ENCODE assay signal across 36 cellular contexts in the genomic region with DNA sequence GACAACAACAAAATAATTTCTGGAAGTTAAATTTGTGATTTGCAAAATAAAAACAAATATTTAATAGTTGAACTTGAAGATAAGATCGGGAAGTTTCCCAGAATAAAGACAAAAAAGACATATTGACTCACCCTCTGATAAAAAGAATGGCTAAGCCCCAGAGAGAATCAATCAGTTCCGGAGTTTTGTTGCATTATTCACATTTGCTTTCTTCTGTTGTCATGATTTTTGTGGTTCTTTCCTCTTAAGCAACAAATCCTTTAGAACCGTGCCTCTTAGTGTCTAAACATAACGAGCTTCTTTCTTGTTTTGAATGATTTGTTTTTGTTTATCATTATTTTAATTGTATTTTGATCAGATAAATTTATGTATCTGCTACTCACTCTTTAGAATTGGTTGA.
DNase-seq lines count a peak whose midpoint lies in the region; ATAC-seq, FAIRE-seq and TF ChIP-seq lines count a peak whose summit lies in the region.
"Had no signal": no experiment of that assay in that cellular context is flagged by ENCODE, and none has a peak within 500 bp of the region (broad histone marks: within the 10 kb centered on the region; RNA-seq: fewer than 3 reads in every experiment).

No MANE protein-coding gene starts in this region.

- peaks cover 63 to 67% of the 10 kb centered on the region in 2 donors for H3K27me3 Mint-ChIP-seq in effector memory CD8-positive, alpha-beta T cell

- H3K27me3 ChIP-seq in A673 (replicated peaks; ENCODE audit: insufficient read depth, low read depth, low read length, poor library complexity) (no peaks in the 10 kb centered on the region), PC-3 (ENCODE audit: low read length) (no peaks in the 10 kb centered on the region), HepG2 (ENCODE audit: control insufficient read depth in 1 of 2, insufficient read depth in 2 of 2, low read length in 2 of 2) (peaks cover 0 to 18% of the 10 kb centered on the region in 2 experiments; a peak in 3 of 5 replicates)
- H3K27me3 ChIP-seq: cardiac muscle cell, gastroesophageal sphincter, hepatocyte had no signal

- no peak for TF ChIP-seq RAD21 in HepG2 (CRISPR knock-in tag; IDR thresholded peaks at IDR 0.05)

- H3F3A ChIP-seq in PC-3 (ENCODE audit: low read length, unreplicated experiment), result no peaks in the 10 kb centered on the region

- H4K20me1 ChIP-seq in PC-3 (ENCODE audit: low read length), result no peaks in the 10 kb centered on the region
- H4K20me1 ChIP-seq in HepG2 (ENCODE audit: insufficient read depth, low read length), result no peaks in the 10 kb centered on the region

- H3K9me3 ChIP-seq in A673 (ENCODE audit: low read depth, low read length, poor library complexity, severe bottlenecking) (no peaks in the 10 kb centered on the region), PC-3 (ENCODE audit: low read length) (no peaks in the 10 kb centered on the region), HepG2 (ENCODE audit: low read length) (no peaks in the 10 kb centered on the region)
- H3K9me3 ChIP-seq: lower lobe of right lung had no signal

- no peak for TF ChIP-seq CTCF in A673 (conservative IDR thresholded peaks at IDR 0.05; ENCODE audit: low read depth, low read length)
- no peak for TF ChIP-seq CTCF in PC-3 (conservative IDR thresholded peaks at IDR 0.05; ENCODE audit: low read depth, low read length)
- TF ChIP-seq CTCF in HepG2 (CRISPR knock-in tag; IDR thresholded peaks at IDR 0.05), result no peak

- no peaks in the 10 kb centered on the region for H3K9me2 ChIP-seq in PC-3 (replicated peaks; ENCODE audit: low read length)

- H2AFZ ChIP-seq in PC-3 (ENCODE audit: low read length) (0 out of 2 replicates have a peak overlapping the region, but pooled peaks have one; percentile 13), HepG2 (ENCODE audit: low read length) (no peak overlapping the region)
- H2AFZ ChIP-seq: hepatocyte, PC-9 had no signal

- H3K27ac ChIP-seq in A673 (ENCODE audit: low read depth, low read length, poor library complexity, severe bottlenecking) (no peak overlapping the region), PC-3 (ENCODE audit: low read length) (no peak overlapping the region), HepG2 (ENCODE audit: extremely low read length, insufficient read depth, low read length) (no peak overlapping the region)
- H3K27ac ChIP-seq: cardiac muscle cell, gastroesophageal sphincter, hepatocyte, lower lobe of right lung, PC-9 had no signal

- peak; percentile 8 for FAIRE-seq in HepG2 (lab: Jason Lieb, UNC)
- FAIRE-seq: colon, H54, HTR-8/SVneo, K562 had no signal

- no peaks in the 10 kb centered on the region for H3K36me3 Mint-ChIP-seq in effector memory CD8-positive, alpha-beta T cell (ENCODE audit: insufficient read depth)
- H3K36me3 Mint-ChIP-seq: activated naive CD4-positive, alpha-beta T cell treated with anti-CD3 and anti-CD28 coated beads, Interleukin-2, amount 50 U/mL, for 24 hours; CD8-positive, alpha-beta T cell; stimulated activated memory B cell treated with anti-CD40 and anti-IgM and Interleukin-4, amounts not matched to agents 10 μg/mL and 1 μg/mL and 100 μg/mL, for 72 hours; type B pancreatic cell had no signal

- TF ChIP-seq POLR2A in HepG2 (IDR thresholded peaks at IDR 0.05; ENCODE audit: insufficient read depth in 1 of 2, low read depth in 2 of 2, low read length in 2 of 2), result no peak

- in situ Hi-C loops in HepG2 (cut with HindIII; ENCODE audit: extremely low pct_ligation_motif_present, low pct_unique_long_range_greater_than_20kb), result no loop called here

- H3K4me3 ChIP-seq in A673 (ENCODE audit: low read depth, low read length, poor library complexity, severe bottlenecking), result no peak overlapping the region
- no peak overlapping the region for H3K4me3 ChIP-seq in PC-3 (ENCODE audit: low read length)
- H3K4me3 ChIP-seq in HepG2 (replicated peaks in 1 of 3; ENCODE audit: insufficient read depth in 1 of 3, low read depth in 2 of 3, low read length in 3 of 3), result no peak overlapping the region
- H3K4me3 ChIP-seq: cardiac muscle cell, gastroesophageal sphincter, hepatocyte, K562, lower lobe of right lung, PC-9 had no signal

- BruUV-seq in A673 (replicated peaks; lab: Mats Ljungman, UMichigan), result no TSS peak
- BruUV-seq in PC-3 (replicated peaks; lab: Mats Ljungman, UMichigan), result no TSS peak
- BruUV-seq in HepG2 (replicated peaks; lab: Mats Ljungman, UMichigan), result no TSS peak

- TF ChIP-seq EP300 in HepG2 (IDR thresholded peaks at IDR 0.05; ENCODE audit: low read depth in 2 of 2, low read length in 2 of 2) (peak in 1 of 2 experiments; percentile 15; a peak in 1 of 4 replicates), HepG2 (CRISPR knock-in tag; IDR thresholded peaks at IDR 0.05; ENCODE audit: borderline replicate concordance) (no peak)

- no peak overlapping the region for H3K27ac Mint-ChIP-seq in effector memory CD8-positive, alpha-beta T cell
- H3K27ac Mint-ChIP-seq: activated CD4-positive, alpha-beta T cell treated with anti-CD3 and anti-CD28 coated beads for 36 hours; activated CD8-positive, alpha-beta T cell treated with anti-CD3 and anti-CD28 coated beads, Interleukin-2, amount 10 ng/mL, durations not matched to agents 7 days and 5 days; activated naive CD4-positive, alpha-beta T cell treated with anti-CD3 and anti-CD28 coated beads, Interleukin-2, amount 50 U/mL, for 24 hours; B cell; CD8-positive, alpha-beta T cell; naive thymus-derived CD4-positive, alpha-beta T cell; stimulated activated memory B cell treated with anti-CD40 and anti-IgM and Interleukin-4, amounts not matched to agents 10 μg/mL and 1 μg/mL and 100 μg/mL, for 72 hours; T-helper 2 cell treated with Interferon-gamma antibody and Interleukin-4, amounts not matched to agents 5 μg/mL and 100 μg/mL, for 36 hours; type B pancreatic cell had no signal

- peaks cover 0 to 2% of the 10 kb centered on the region in 2 donors for H3K9me3 Mint-ChIP-seq in effector memory CD8-positive, alpha-beta T cell
- H3K9me3 Mint-ChIP-seq: stimulated activated memory B cell treated with anti-CD40 and anti-IgM and Interleukin-4, amounts not matched to agents 10 μg/mL and 1 μg/mL and 100 μg/mL, for 72 hours; T-helper 2 cell treated with Interferon-gamma antibody and Interleukin-4, amounts not matched to agents 5 μg/mL and 100 μg/mL, for 36 hours; type B pancreatic cell had no signal

- CTCF ChIA-PET in A673 (lab: Charles Lee) (no interaction called here), PC-3 (lab: Charles Lee) (no interaction called here), HepG2 (lab: Yijun Ruan, JAX; ENCODE audit: low intra/inter-chr PET ratio, low total read pairs) (no interaction called here)

- ATAC-seq in PC-3, result peak; percentile 46
- ATAC-seq in HepG2, result no peak
- ATAC-seq in GM18511 (IDR thresholded peaks at IDR 0.05; ENCODE audit: unreplicated experiment), result no peak
- ATAC-seq in effector memory CD8-positive, alpha-beta T cell (replicated peaks), result no peak
- no peak for ATAC-seq in HG03135 (IDR thresholded peaks at IDR 0.05; ENCODE audit: unreplicated experiment)
- ATAC-seq: activated CD4-positive, alpha-beta T cell treated with anti-CD3 and anti-CD28 coated beads for 36 hours; activated CD8-positive, alpha-beta T cell treated with anti-CD3 and anti-CD28 coated beads, Interleukin-2, amount 10 ng/mL, durations not matched to agents 7 days and 5 days; CD8-positive, alpha-beta T cell; gastroesophageal sphincter; K562; lower lobe of right lung; naive thymus-derived CD4-positive, alpha-beta T cell; stimulated activated memory B cell treated with anti-CD40 and anti-IgM and Interleukin-4, amounts not matched to agents 10 μg/mL and 1 μg/mL and 100 μg/mL, for 72 hours had no signal

- peak overlapping the region; percentile 11 for H3K4me2 ChIP-seq in PC-3 (ENCODE audit: low read length)
- no peak overlapping the region for H3K4me2 ChIP-seq in HepG2 (ENCODE audit: low read depth, low read length)
- H3K4me2 ChIP-seq: hepatocyte, PC-9 had no signal

- intact Hi-C loops in A673 (cut with micrococcal nuclease; ENCODE audit: unreplicated experiment) (no loop called here), PC-3 (cut with micrococcal nuclease) (loop anchor here (5.0 kb wide), 1 partner anchor 68 kb away; no protein-coding TSS in a partner anchor), HepG2 (cut with micrococcal nuclease; ENCODE audit: unreplicated experiment) (no loop called here)

- H3K4me3 Mint-ChIP-seq in effector memory CD8-positive, alpha-beta T cell, result no peak overlapping the region
- H3K4me3 Mint-ChIP-seq: activated CD4-positive, alpha-beta T cell treated with anti-CD3 and anti-CD28 coated beads for 36 hours; activated CD8-positive, alpha-beta T cell treated with anti-CD3 and anti-CD28 coated beads, Interleukin-2, amount 10 ng/mL, durations not matched to agents 7 days and 5 days; activated naive CD4-positive, alpha-beta T cell treated with anti-CD3 and anti-CD28 coated beads, Interleukin-2, amount 50 U/mL, for 24 hours; B cell; CD8-positive, alpha-beta T cell; naive thymus-derived CD4-positive, alpha-beta T cell; stimulated activated memory B cell treated with anti-CD40 and anti-IgM and Interleukin-4, amounts not matched to agents 10 μg/mL and 1 μg/mL and 100 μg/mL, for 72 hours; T-helper 2 cell treated with Interferon-gamma antibody and Interleukin-4, amounts not matched to agents 5 μg/mL and 100 μg/mL, for 36 hours; type B pancreatic cell had no signal

- DNase-seq in A673 (ENCODE audit: low spot score) (peak; percentile 81), PC-3 (peak; percentile 61), dedifferentiated amniotic fluid mesenchymal stem cell (ENCODE audit: extremely low spot score) (peak; percentile 43), HepG2 (ENCODE audit: low spot score) (no peak)
- no peak for DNase-seq in effector memory CD8-positive, alpha-beta T cell
- DNase-seq in activated naive CD4-positive, alpha-beta T cell treated with anti-CD3 and anti-CD28 coated beads, Interleukin-2, amount 50 U/mL, for 16 hours, result no peak
- DNase-seq: 8988T; activated CD4-positive, alpha-beta T cell treated with anti-CD3 and anti-CD28 coated beads for 36 hours; activated CD8-positive, alpha-beta T cell treated with anti-CD3 and anti-CD28 coated beads, Interleukin-2, amount 10 ng/mL, durations not matched to agents 7 days and 5 days; amygdala; CD8-positive, alpha-beta T cell; effector memory CD4-positive, alpha-beta T cell; lower lobe of right lung; MM.1S; naive thymus-derived CD4-positive, alpha-beta T cell; NCI-H1105 treated with DMSO at 0.1 percent for 48 hours; NCI-H187 treated with DMSO at 0.1 percent for 48 hours; NCI-H526; NK-92 treated with Interleukin-12 subunit alpha and Interleukin-12 subunit beta, amount 100 ng/mL, for 24 hours; PC-9; Right ventricle myocardium superior; substantia nigra had no signal

- H3K4me1 Mint-ChIP-seq in effector memory CD8-positive, alpha-beta T cell (ENCODE audit: low read depth in 2 of 2), result no peaks in the 10 kb centered on the region
- H3K4me1 Mint-ChIP-seq: activated CD4-positive, alpha-beta T cell treated with anti-CD3 and anti-CD28 coated beads for 36 hours; activated naive CD4-positive, alpha-beta T cell treated with anti-CD3 and anti-CD28 coated beads, Interleukin-2, amount 50 U/mL, for 24 hours; B cell; stimulated activated memory B cell treated with anti-CD40 and anti-IgM and Interleukin-4, amounts not matched to agents 10 μg/mL and 1 μg/mL and 100 μg/mL, for 72 hours had no signal

- H3K9ac ChIP-seq in PC-3 (ENCODE audit: low read length) (no peak overlapping the region), HepG2 (ENCODE audit: insufficient read depth, low read depth, low read length) (no peak overlapping the region)

- no peaks in the 10 kb centered on the region for H3K36me3 ChIP-seq in A673 (ENCODE audit: insufficient read depth, low read length, poor library complexity, severe bottlenecking)
- H3K36me3 ChIP-seq in PC-3 (ENCODE audit: low read depth, low read length), result no peaks in the 10 kb centered on the region
- H3K36me3 ChIP-seq in HepG2 (replicated peaks in 1 of 2; ENCODE audit: control insufficient read depth in 1 of 2, insufficient read depth in 2 of 2, low read length in 2 of 2), result no peaks in the 10 kb centered on the region
- H3K36me3 ChIP-seq: cardiac muscle cell, gastroesophageal sphincter, lower lobe of right lung had no signal

- H3K79me2 ChIP-seq in PC-3 (ENCODE audit: low read length) (no peaks in the 10 kb centered on the region), HepG2 (ENCODE audit: insufficient read depth, low read length) (no peaks in the 10 kb centered on the region)
- H3K79me2 ChIP-seq: hepatocyte had no signal

- H3K4me1 ChIP-seq in A673 (ENCODE audit: insufficient read depth, low read length, poor library complexity, severe bottlenecking) (peaks cover 12% of the 10 kb centered on the region), PC-3 (ENCODE audit: insufficient read depth, low read length) (peaks cover 5% of the 10 kb centered on the region; the same call in 1 of the 2 replicates), HepG2 (ENCODE audit: insufficient read depth, low read length) (peaks cover 8% of the 10 kb centered on the region; the same call in 1 of the 2 replicates)
- H3K4me1 ChIP-seq: gastroesophageal sphincter, lower lobe of right lung had no signal

- WGBS in HepG2 (ENCODE audit: low lambda C conversion rate), result 2% methylated on average over 4 of the region's 4 CpGs

- POLR2A ChIA-PET in A673 (lab: Charles Lee; ENCODE audit: low non-redundant PET), result no interaction called here
- POLR2A ChIA-PET in PC-3 (lab: Charles Lee; ENCODE audit: unreplicated experiment), result no interaction called here
- POLR2A ChIA-PET in HepG2 (lab: Yijun Ruan, JAX), result no interaction called here

Comparison
In these comparisons a context has a peak if more than half of its experiments do, and no peak if none do; other contexts are left out.
1. DNase-seq: peak in A673 (single experiment), PC-3 (single experiment) and dedifferentiated amniotic fluid mesenchymal stem cell (single experiment); none in HepG2 (single experiment), effector memory CD8-positive, alpha-beta T cell (0 of 3) and activated naive CD4-positive, alpha-beta T cell treated with anti-CD3 and anti-CD28 coated beads, Interleukin-2, amount 50 U/mL, for 16 hours (single experiment).